In genomic region chr2:202221873-202222272, GRCh38 we compare ENCODE assay signal across 1 cellular context.
TF ChIP-seq lines count a peak whose summit lies in the region.

No MANE protein-coding gene starts in this region.

TF ChIP-seq in SK-N-SH, 30 proteins besides CTCF, POLR2A, EP300 and RAD21 (continued from another document):
- TF ChIP-seq NFIC (IDR thresholded peaks at IDR 0.05; ENCODE audit: borderline replicate concordance) (no peak), RXRA (IDR thresholded peaks at IDR 0.05; ENCODE audit: borderline replicate concordance, low read depth) (no peak)
